In the genomic region with DNA sequence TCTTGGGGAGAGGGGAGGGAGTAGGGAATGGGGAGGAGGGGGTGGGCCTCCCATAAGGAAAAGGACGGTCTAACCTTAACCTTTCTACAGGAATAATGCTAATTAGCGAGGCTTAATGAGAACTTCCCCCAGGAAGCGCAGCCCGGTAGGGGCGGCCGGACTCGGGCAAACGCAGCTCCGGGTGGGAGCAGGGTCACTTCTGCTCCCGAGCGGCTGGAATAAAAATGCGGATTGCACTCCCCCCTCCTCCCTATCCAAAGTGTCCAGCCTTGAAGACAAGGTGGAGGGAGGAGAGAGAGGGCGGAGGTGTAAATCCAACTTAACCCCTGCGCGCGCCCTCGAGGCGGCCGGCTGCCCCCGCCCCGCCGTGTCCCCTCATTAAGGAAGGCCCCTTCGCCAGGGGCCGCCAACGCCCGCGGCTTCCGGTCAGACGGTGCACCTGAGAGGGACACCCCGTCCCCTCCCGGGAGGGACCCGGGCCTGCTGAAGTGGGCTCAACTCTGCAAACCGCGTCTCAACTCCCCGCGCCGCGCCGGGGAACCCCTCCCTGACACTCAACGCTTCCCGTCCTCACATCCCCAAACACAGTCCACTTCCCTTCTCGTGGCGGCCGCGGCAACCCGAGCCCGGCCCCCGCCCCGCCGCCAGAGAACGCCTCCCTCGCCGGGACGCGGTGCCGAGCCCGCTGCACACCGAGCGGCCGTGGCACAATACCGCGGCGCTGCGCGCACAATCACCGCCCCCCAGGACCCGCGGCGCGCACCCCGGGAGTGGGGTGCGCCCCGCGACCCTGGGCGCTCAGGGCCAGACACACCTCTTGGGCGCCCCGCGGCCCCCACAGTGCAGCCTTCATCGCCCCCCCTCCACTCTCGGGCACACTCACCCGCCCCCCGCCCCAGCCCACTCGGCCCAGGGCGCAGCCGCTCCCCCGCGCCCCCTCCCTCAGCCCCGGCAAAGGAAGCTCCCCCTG, we compare ENCODE assay signal across 8 cellular contexts.
DNase-seq lines count a peak whose midpoint lies in the region; ATAC-seq, FAIRE-seq and TF ChIP-seq lines count a peak whose summit lies in the region.

No MANE protein-coding gene starts in this region.

- no peaks in the 10 kb centered on the region for H3K9me3 Mint-ChIP-seq in activated T-helper 2 cell treated with anti-CD3 and anti-CD28 coated beads, Interferon-gamma antibody, Interleukin-2, Interleukin-4, amounts not matched to agents 10 μg/mL and 5 μg/mL and 100 μg/mL, durations not matched to agents 14 hours and 24 hours and 36 hours

- H3K36me3 ChIP-seq in DOHH2 (ENCODE audit: control insufficient read depth, low read length) (no peaks in the 10 kb centered on the region), neutrophil (no peaks in the 10 kb centered on the region)

- H3K4me2 ChIP-seq in DOHH2 (ENCODE audit: low read length) = peak overlapping the region; percentile 60

- H3K4me1 ChIP-seq in DOHH2 (ENCODE audit: control insufficient read depth, low read length) (peaks cover 23% of the 10 kb centered on the region), neutrophil (ENCODE audit: control insufficient read depth in 1 of 2, insufficient read depth in 1 of 2, low read depth in 1 of 2, low read length in 1 of 2) (peaks cover 50 to 64% of the 10 kb centered on the region in 2 experiments)

- peaks cover 7% of the 10 kb centered on the region for H3F3A ChIP-seq in DOHH2 (ENCODE audit: control insufficient read depth, insufficient read depth)

- H3K27me3 ChIP-seq in DOHH2 (ENCODE audit: control insufficient read depth, low read length) (peaks cover 8% of the 10 kb centered on the region), neutrophil (no peaks in the 10 kb centered on the region)

- no peaks in the 10 kb centered on the region for H3K79me2 ChIP-seq in DOHH2 (ENCODE audit: control insufficient read depth, low read length)

- TF ChIP-seq CTCF in DOHH2 (IDR thresholded peaks at IDR 0.05; ENCODE audit: low read depth, low read length, poor library complexity, severe bottlenecking) = no peak
- TF ChIP-seq CTCF in neutrophil (IDR thresholded peaks at IDR 0.05) = peak; percentile 42

- no peak for FAIRE-seq in frontal cortex (lab: Jason Lieb, UNC)

- intact Hi-C loops in activated T-helper 2 cell treated with anti-CD3 and anti-CD28 coated beads, Interferon-gamma antibody, Interleukin-2, Interleukin-4, amounts not matched to agents 10 μg/mL and 5 μg/mL and 100 μg/mL, durations not matched to agents 14 hours and 24 hours and 36 hours (cut with micrococcal nuclease) = loop anchor here (5.0 kb wide), 1 partner anchor 275 kb away; the partner anchor contains the start of genes PLAGL2 and POFUT1

- H4K20me1 ChIP-seq in DOHH2 (ENCODE audit: control insufficient read depth, insufficient read depth, low read depth, low read length) = no peaks in the 10 kb centered on the region; the same call in 1 of the 2 replicates

- ATAC-seq in GM21786 (IDR thresholded peaks at IDR 0.05; ENCODE audit: unreplicated experiment) = no peak

- peaks cover 9% of the 10 kb centered on the region for H3K4me1 Mint-ChIP-seq in activated T-helper 2 cell treated with anti-CD3 and anti-CD28 coated beads, Interferon-gamma antibody, Interleukin-2, Interleukin-4, amounts not matched to agents 10 μg/mL and 5 μg/mL and 100 μg/mL, durations not matched to agents 14 hours and 24 hours and 36 hours (ENCODE audit: low read depth)

- DNase-seq in MV-4-11 (lab: John Stamatoyannopoulos, UW) (peak; percentile 45), frontal cortex (ENCODE audit: low spot score in 2 of 2) (peak; percentile 57 to 59), mucosa of gallbladder (ENCODE audit: low spot score) (no peak), HCEC 1CT (no peak)
- DNase-seq in activated T-helper 2 cell treated with anti-CD3 and anti-CD28 coated beads, Interferon-gamma antibody, Interleukin-2, Interleukin-4, amounts not matched to agents 10 μg/mL and 5 μg/mL and 100 μg/mL, durations not matched to agents 14 hours and 24 hours and 36 hours (ENCODE audit: low spot score) = no peak

- H3K36me3 Mint-ChIP-seq in activated T-helper 2 cell treated with anti-CD3 and anti-CD28 coated beads, Interferon-gamma antibody, Interleukin-2, Interleukin-4, amounts not matched to agents 10 μg/mL and 5 μg/mL and 100 μg/mL, durations not matched to agents 14 hours and 24 hours and 36 hours (ENCODE audit: low read depth) = peaks cover 11% of the 10 kb centered on the region

- peak overlapping the region; percentile 52 for H3K4me3 Mint-ChIP-seq in activated T-helper 2 cell treated with anti-CD3 and anti-CD28 coated beads, Interferon-gamma antibody, Interleukin-2, Interleukin-4, amounts not matched to agents 10 μg/mL and 5 μg/mL and 100 μg/mL, durations not matched to agents 14 hours and 24 hours and 36 hours (ENCODE audit: low read depth)

- H3K27me3 Mint-ChIP-seq in activated T-helper 2 cell treated with anti-CD3 and anti-CD28 coated beads, Interferon-gamma antibody, Interleukin-2, Interleukin-4, amounts not matched to agents 10 μg/mL and 5 μg/mL and 100 μg/mL, durations not matched to agents 14 hours and 24 hours and 36 hours (ENCODE audit: low read depth) = no peaks in the 10 kb centered on the region

- H3K27ac Mint-ChIP-seq in activated T-helper 2 cell treated with anti-CD3 and anti-CD28 coated beads, Interferon-gamma antibody, Interleukin-2, Interleukin-4, amounts not matched to agents 10 μg/mL and 5 μg/mL and 100 μg/mL, durations not matched to agents 14 hours and 24 hours and 36 hours = no peak overlapping the region

- H3K9me3 ChIP-seq in DOHH2 (ENCODE audit: control insufficient read depth, insufficient read depth, low read length) (no peaks in the 10 kb centered on the region), neutrophil (no peaks in the 10 kb centered on the region)

- no peaks in the 10 kb centered on the region for H3K9me2 ChIP-seq in DOHH2 (replicated peaks; ENCODE audit: control insufficient read depth, low read length)

- peak overlapping the region; percentile 57 for H3K4me3 ChIP-seq in DOHH2 (ENCODE audit: low read length)
- peak overlapping the region; percentile 88 to 90 for H3K4me3 ChIP-seq in neutrophil (ENCODE audit: low read depth in 1 of 2, low read length in 1 of 2)

- H3K27ac ChIP-seq in DOHH2 (ENCODE audit: low read depth, low read length) = no peak overlapping the region
- peak overlapping the region; percentile 92 for H3K27ac ChIP-seq in neutrophil

Comparison
In these comparisons a context has a peak if more than half of its experiments do, and no peak if none do; other contexts are left out.
1. DNase-seq: peak in MV-4-11 (single experiment) and frontal cortex (2 of 2); none in activated T-helper 2 cell treated with anti-CD3 and anti-CD28 coated beads, Interferon-gamma antibody, Interleukin-2, Interleukin-4, amounts not matched to agents 10 μg/mL and 5 μg/mL and 100 μg/mL, durations not matched to agents 14 hours and 24 hours and 36 hours (single experiment), mucosa of gallbladder (single experiment) and HCEC 1CT (single experiment).